8 cellular contexts compared by ENCODE assay signal in genomic region chr18:35971661-35972196, GRCh38.
DNase-seq lines count a peak whose midpoint lies in the region; ATAC-seq, FAIRE-seq and TF ChIP-seq lines count a peak whose summit lies in the region.

No MANE protein-coding gene starts in this region.

- no peak overlapping the region for H2AK5ac ChIP-seq in H1 (ENCODE audit: low read depth, low read length)

- ATAC-seq in GM18499 (IDR thresholded peaks at IDR 0.05; ENCODE audit: insufficient read depth, unreplicated experiment): peak; percentile 11
- peak; percentile 19 for ATAC-seq in HG02943 (IDR thresholded peaks at IDR 0.05; ENCODE audit: low read depth, unreplicated experiment)

- H2BK12ac ChIP-seq in H1 (ENCODE audit: low read depth, low read length): no peak overlapping the region

- peak overlapping the region; percentile 82 for H3K4me3 ChIP-seq in PC-9
- peak overlapping the region; percentile 75 to 98 (median 83) for H3K4me3 ChIP-seq in H1 (ENCODE audit: extremely low read depth in 1 of 4, insufficient read depth in 2 of 4, low read depth in 3 of 4, low read length in 4 of 4)
- peak overlapping the region; percentile 95 to 96 for H3K4me3 ChIP-seq in muscle layer of duodenum (ENCODE audit: low read depth in 1 of 2, low read length in 2 of 2)

- H3K18ac ChIP-seq in H1 (ENCODE audit: extremely low read depth, low read length): no peak overlapping the region

- H2BK20ac ChIP-seq in H1 (ENCODE audit: low read length): no peak overlapping the region

- TF ChIP-seq CTCF in 22Rv1 (IDR thresholded peaks at IDR 0.05) (no peak), PC-9 (conservative IDR thresholded peaks at IDR 0.05) (no peak), H1 (IDR thresholded peaks at IDR 0.05; ENCODE audit: control extremely low read depth in 1 of 3, insufficient read depth in 1 of 3, low read depth in 1 of 3, low read length in 3 of 3) (no peak)

- POLR2A ChIA-PET in PC-9 (lab: Charles Lee; ENCODE audit: unreplicated experiment) (interaction anchor here (0.5 to 0.6 kb wide), 2 partner anchors 33 to 109 kb away, joined by 3 to 4 read pairs; no protein-coding TSS in a partner anchor), H1 (lab: Charles Lee; ENCODE audit: partially characterized antibody) (interaction anchor here (0.9 to 2.2 kb wide), 5 partner anchors 11 to 731 kb away, joined by 3 to 10 read pairs (median 3); partner anchors contain the start of gene ZNF397)

- TF ChIP-seq EP300 in H1 (IDR thresholded peaks at IDR 0.05; ENCODE audit: borderline replicate concordance in 1 of 2, low read depth in 2 of 2, low read length in 2 of 2): no peak

- no peak overlapping the region for H2BK120ac ChIP-seq in H1 (replicated peaks; ENCODE audit: low read depth, low read length)

- CTCF ChIA-PET in PC-9 (lab: Charles Lee): interaction anchor here (0.7 to 1.4 kb wide), 2 partner anchors 216 to 616 kb away, joined by 4 read pairs; no protein-coding TSS in a partner anchor
- CTCF ChIA-PET in H1 (lab: Charles Lee; ENCODE audit: partially characterized antibody): interaction anchor here (0.5 to 1.5 kb wide), 4 partner anchors 10 to 585 kb away, joined by 3 read pairs; no protein-coding TSS in a partner anchor

- intact Hi-C loops in PC-9 (cut with micrococcal nuclease; ENCODE audit: unreplicated experiment): loop anchor here (2.0 kb wide), 1 partner anchor 681 kb away; the partner anchor contains the start of gene ZSCAN30

- H3K36me3 ChIP-seq in PC-9 (ENCODE audit: low read depth) (peaks cover 6% of the 10 kb centered on the region; the same call in 1 of the 2 replicates), H1 (ENCODE audit: control insufficient read depth in 2 of 4, insufficient read depth in 4 of 4, low read length in 3 of 4) (peaks cover 3 to 27% (median 13%) of the 10 kb centered on the region in 4 experiments; a peak in 6 of 8 replicates), muscle layer of duodenum (ENCODE audit: control insufficient read depth in 1 of 2, insufficient read depth in 2 of 2, low read length in 2 of 2) (peaks cover 8 to 10% of the 10 kb centered on the region in 2 donors)

- no peak overlapping the region for H3K14ac ChIP-seq in H1 (ENCODE audit: insufficient read length)

- no peak overlapping the region for H3K23ac ChIP-seq in H1 (ENCODE audit: insufficient read length)

- WGBS in H1 (ENCODE audit: extremely low coverage in 1 of 2, insufficient coverage in 1 of 2, insufficient read length in 1 of 2, insufficient replicate concordance in 2 of 2, low coverage in 1 of 2, low lambda C conversion rate in 2 of 2, missing lambda C conversion rate in 1 of 2), 2 experiments: 48% methylated on average over 15 of the region's 15 CpGs; no CpG with 5 or more reads in 1 of the 2 experiments

- no peaks in the 10 kb centered on the region for H3K9me2 ChIP-seq in PC-9 (ENCODE audit: insufficient read depth)

- H3K27me3 ChIP-seq in PC-9 (ENCODE audit: insufficient read depth, low read depth) (no peaks in the 10 kb centered on the region), H1 (replicated peaks in 1 of 4; ENCODE audit: control insufficient read depth in 3 of 4, extremely low read depth in 1 of 4, insufficient read depth in 3 of 4, low read length in 3 of 4) (no peaks in the 10 kb centered on the region), muscle layer of duodenum (ENCODE audit: low read depth, low read length) (no peaks in the 10 kb centered on the region)

- 0 out of 2 replicates have a peak, but pooled peaks cover 2% of the 10 kb centered on the region for H3K79me1 ChIP-seq in H1 (ENCODE audit: low read depth, low read length)

- H4K20me1 ChIP-seq in PC-9 (ENCODE audit: insufficient read depth): no peaks in the 10 kb centered on the region
- no peaks in the 10 kb centered on the region for H4K20me1 ChIP-seq in H1 (replicated peaks in 1 of 2; ENCODE audit: control insufficient read depth in 1 of 2, insufficient read depth in 2 of 2, low read length in 2 of 2)

- TSS peak; percentile 75 for BruUV-seq in PC-9 (replicated peaks; lab: Mats Ljungman, UMichigan)

- peak overlapping the region; percentile 50 for H4K5ac ChIP-seq in H1 (ENCODE audit: insufficient read length, low read depth, low read length)

- peak overlapping the region; percentile 92 for H3K27ac ChIP-seq in 22Rv1
- peak overlapping the region; percentile 79 for H3K27ac ChIP-seq in PC-9
- no peak overlapping the region for H3K27ac ChIP-seq in H1 (ENCODE audit: low read depth, low read length)
- H3K27ac ChIP-seq in muscle layer of duodenum (ENCODE audit: low read length): peak overlapping the region; percentile 93

- DNase-seq in PC-9 (no peak), H1 (ENCODE audit: low read depth in 1 of 2, low spot score in 2 of 2) (no peak), HPDE6-E6E7 (ENCODE audit: extremely low spot score) (no peak), OCI-M2 (lab: John Stamatoyannopoulos, UW; ENCODE audit: unreplicated experiment) (no peak)

- 0 out of 2 replicates have a peak overlapping the region, but pooled peaks have one; percentile 85 for H2BK5ac ChIP-seq in H1 (ENCODE audit: low read depth, low read length)

- peaks cover 17% of the 10 kb centered on the region for H3K4me1 ChIP-seq in PC-9 (replicated peaks; ENCODE audit: insufficient read depth)
- peaks cover 0 to 4% (median 2%) of the 10 kb centered on the region in 4 experiments; a peak in 2 of 7 replicates for H3K4me1 ChIP-seq in H1 (replicated peaks in 1 of 4; ENCODE audit: control insufficient read depth in 3 of 4, insufficient read depth in 4 of 4, low read length in 3 of 4)
- H3K4me1 ChIP-seq in muscle layer of duodenum (ENCODE audit: control insufficient read depth in 1 of 2, insufficient read depth in 2 of 2, low read length in 2 of 2): peaks cover 6 to 23% of the 10 kb centered on the region in 2 donors

- no peak overlapping the region for H3K4ac ChIP-seq in H1 (replicated peaks; ENCODE audit: insufficient read length, low read depth, low read length)

- FAIRE-seq in H1 (lab: Jason Lieb, UNC): no peak

- H4K91ac ChIP-seq in H1 (replicated peaks; ENCODE audit: insufficient read length, low read length): peak overlapping the region; percentile 5

- no peak; a peak in 1 of 3 replicates for TF ChIP-seq POLR2A in H1 (IDR thresholded peaks at IDR 0.05; ENCODE audit: control extremely low read depth in 1 of 2, low read depth in 2 of 2, low read length in 2 of 2)

- no peak overlapping the region for H2BK15ac ChIP-seq in H1 (ENCODE audit: low read length)

- peak overlapping the region; percentile 32 for H3K56ac ChIP-seq in H1 (replicated peaks; ENCODE audit: insufficient read length, low read depth, low read length)

- H3K4me2 ChIP-seq in PC-9 (peak overlapping the region; percentile 88), H1 (ENCODE audit: insufficient read depth in 1 of 2, low read depth in 2 of 2, low read length in 2 of 2) (peak overlapping the region; percentile 74 to 87)

- TF ChIP-seq RAD21 in H1 (IDR thresholded peaks at IDR 0.05 in 1 of 2, conservative IDR thresholded peaks at IDR 0.05 in 1 of 2; ENCODE audit: low read depth in 2 of 2, low read length in 2 of 2): no peak

- peaks cover 6% of the 10 kb centered on the region for H3K23me2 ChIP-seq in H1 (ENCODE audit: low read depth, low read length)

- H2AFZ ChIP-seq in PC-9: peak overlapping the region; percentile 88
- H2AFZ ChIP-seq in H1 (ENCODE audit: low read length): peak overlapping the region; percentile 88

- H3K9ac ChIP-seq in H1 (replicated peaks in 1 of 4; ENCODE audit: extremely low read depth in 1 of 4, low read depth in 3 of 4, low read length in 3 of 4): peak overlapping the region; percentile 45 to 61 (median 54); a peak in 6 of 7 replicates

- H3K9me3 ChIP-seq in PC-9 (ENCODE audit: insufficient read depth, low read depth) (no peaks in the 10 kb centered on the region), H1 (ENCODE audit: insufficient read depth in 2 of 2, low read depth in 1 of 2, low read length in 1 of 2) (no peaks in the 10 kb centered on the region), muscle layer of duodenum (ENCODE audit: control insufficient read depth in 1 of 2, low read length in 2 of 2) (no peaks in the 10 kb centered on the region)

- 0 out of 2 replicates have a peak, but pooled peaks cover 3% of the 10 kb centered on the region for H3F3A ChIP-seq in PC-9 (ENCODE audit: insufficient read depth, low read depth)

- H4K8ac ChIP-seq in H1 (ENCODE audit: extremely low read depth, insufficient read depth, low read length): peak overlapping the region; percentile 88; the same call in 1 of the 2 replicates

- H3K79me2 ChIP-seq in PC-9 (ENCODE audit: low read depth) (peaks cover 17% of the 10 kb centered on the region), H1 (ENCODE audit: control insufficient read depth in 1 of 2, insufficient read depth in 2 of 2, low read length in 2 of 2) (peaks cover 3 to 22% of the 10 kb centered on the region in 2 experiments; a peak in 3 of 4 replicates)

TF ChIP-seq in H1, 55 proteins besides CTCF, POLR2A, EP300 and RAD21:
- 0 out of 2 replicates have a peak, but pooled peaks have one; percentile 2 for TF ChIP-seq KDM1A (IDR thresholded peaks at IDR 0.05; ENCODE audit: borderline replicate concordance, low read length)
- no peak for TF ChIP-seq KDM5A (IDR thresholded peaks at IDR 0.05; ENCODE audit: low read length)
